7 cellular contexts compared by ENCODE assay signal in genomic region chr3:14947886-14948608, GRCh38. TPM values are rescaled to one million over a fixed set of nuclear protein-coding genes. Genes with fewer than 3 reads are reported as not detected.
DNase-seq lines count a peak whose midpoint lies in the region; ATAC-seq and TF ChIP-seq lines count a peak whose summit lies in the region.

No MANE protein-coding gene starts in this region.

- no peaks in the 10 kb centered on the region for H3K27me3 ChIP-seq in hepatocyte

- peaks cover 14% of the 10 kb centered on the region for H4K20me1 ChIP-seq in hepatocyte (ENCODE audit: insufficient read depth, poor library complexity, severe bottlenecking)

- H3K27ac ChIP-seq in hepatocyte: peak overlapping the region; percentile 98

- TF ChIP-seq CTCF in hepatocyte (IDR thresholded peaks at IDR 0.05; ENCODE audit: poor library complexity): no peak

- H3K36me3 ChIP-seq in hepatocyte (replicated peaks; ENCODE audit: insufficient read depth, low read depth): no peaks in the 10 kb centered on the region

- H3K4me3 ChIP-seq in hepatocyte: peak overlapping the region; percentile 45

- no peaks in the 10 kb centered on the region for H3K9me2 ChIP-seq in hepatocyte (replicated peaks; ENCODE audit: insufficient read depth)

- WGBS in hepatocyte (ENCODE audit: low lambda C conversion rate, missing lambda C conversion rate): 1% methylated on average over 45 of the region's 79 CpGs

- peaks cover 17% of the 10 kb centered on the region for H3K4me1 ChIP-seq in hepatocyte (ENCODE audit: insufficient read depth)

- H3K9me3 ChIP-seq in hepatocyte (ENCODE audit: low read depth): no peaks in the 10 kb centered on the region

- peak; percentile 87 for ATAC-seq in GM18511 (IDR thresholded peaks at IDR 0.05; ENCODE audit: unreplicated experiment)
- ATAC-seq in HG03025 (IDR thresholded peaks at IDR 0.05; ENCODE audit: low FRiP score, unreplicated experiment): peak; percentile 89

- H3K4me2 ChIP-seq in hepatocyte: peak overlapping the region; percentile 89

- peaks cover 85% of the 10 kb centered on the region for H3K79me2 ChIP-seq in hepatocyte

- peak; percentile 97 for DNase-seq in NCI-H2029 treated with DMSO at 0.1 percent for 48 hours (lab: John Stamatoyannopoulos, UW)
- peak; percentile 95 for DNase-seq in T1000 (lab: John Stamatoyannopoulos, UW)
- peak; percentile 99 for DNase-seq in astrocyte of the hippocampus (ENCODE audit: low read depth, low spot score)
- peak; percentile 99 for DNase-seq in hepatocyte (ENCODE audit: low spot score)
- peak; percentile 83 for DNase-seq in renal cortical epithelial cell (ENCODE audit: low read depth)

- peak overlapping the region; percentile 51 for H2AFZ ChIP-seq in hepatocyte

RNA-seq across cellular contexts. Expression of gene NR2C2, which starts 0.7 kb away (rescaled TPM):
- total RNA-seq in hepatocyte: 29.6 and 30.7 TPM in 2 replicates
- 14.7 and 20.4 TPM in 2 replicates for polyA plus RNA-seq in hepatocyte
- total RNA-seq in renal cortical epithelial cell: 14.2 and 42.2 TPM in 2 replicates

Comparison
In these comparisons a context has a peak if more than half of its experiments do, and no peak if none do; other contexts are left out.
1. Peak in every context shown above with its lines: DNase-seq, ATAC-seq, H3K4me3 ChIP-seq and H3K27ac ChIP-seq.